In the genomic region with DNA sequence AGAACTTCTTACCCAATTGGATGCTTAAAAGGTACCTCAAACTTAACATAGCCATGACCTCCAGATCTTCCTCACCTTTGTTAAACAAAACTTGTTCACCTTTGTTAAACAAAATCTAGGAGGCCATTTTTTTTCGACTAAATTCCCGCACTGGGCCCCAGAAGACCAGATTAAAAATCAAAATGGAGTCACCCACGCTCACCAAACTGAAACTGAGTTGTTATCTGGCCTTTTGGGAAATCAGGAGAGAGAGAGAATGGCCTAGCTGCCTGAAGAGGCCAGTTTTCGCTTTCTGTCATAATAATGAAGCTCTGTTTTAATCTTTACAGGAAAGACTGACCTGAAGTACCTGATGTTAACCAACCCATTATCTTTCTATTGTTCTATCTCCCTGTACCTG, we compare ENCODE assay signal across 1 cellular context.
TF ChIP-seq lines count a peak whose summit lies in the region.

No MANE protein-coding gene starts in this region.

TF ChIP-seq in K562, 482 proteins besides CTCF, POLR2A, EP300 and RAD21 (continued from another document):
- TF ChIP-seq, protein P1, sequence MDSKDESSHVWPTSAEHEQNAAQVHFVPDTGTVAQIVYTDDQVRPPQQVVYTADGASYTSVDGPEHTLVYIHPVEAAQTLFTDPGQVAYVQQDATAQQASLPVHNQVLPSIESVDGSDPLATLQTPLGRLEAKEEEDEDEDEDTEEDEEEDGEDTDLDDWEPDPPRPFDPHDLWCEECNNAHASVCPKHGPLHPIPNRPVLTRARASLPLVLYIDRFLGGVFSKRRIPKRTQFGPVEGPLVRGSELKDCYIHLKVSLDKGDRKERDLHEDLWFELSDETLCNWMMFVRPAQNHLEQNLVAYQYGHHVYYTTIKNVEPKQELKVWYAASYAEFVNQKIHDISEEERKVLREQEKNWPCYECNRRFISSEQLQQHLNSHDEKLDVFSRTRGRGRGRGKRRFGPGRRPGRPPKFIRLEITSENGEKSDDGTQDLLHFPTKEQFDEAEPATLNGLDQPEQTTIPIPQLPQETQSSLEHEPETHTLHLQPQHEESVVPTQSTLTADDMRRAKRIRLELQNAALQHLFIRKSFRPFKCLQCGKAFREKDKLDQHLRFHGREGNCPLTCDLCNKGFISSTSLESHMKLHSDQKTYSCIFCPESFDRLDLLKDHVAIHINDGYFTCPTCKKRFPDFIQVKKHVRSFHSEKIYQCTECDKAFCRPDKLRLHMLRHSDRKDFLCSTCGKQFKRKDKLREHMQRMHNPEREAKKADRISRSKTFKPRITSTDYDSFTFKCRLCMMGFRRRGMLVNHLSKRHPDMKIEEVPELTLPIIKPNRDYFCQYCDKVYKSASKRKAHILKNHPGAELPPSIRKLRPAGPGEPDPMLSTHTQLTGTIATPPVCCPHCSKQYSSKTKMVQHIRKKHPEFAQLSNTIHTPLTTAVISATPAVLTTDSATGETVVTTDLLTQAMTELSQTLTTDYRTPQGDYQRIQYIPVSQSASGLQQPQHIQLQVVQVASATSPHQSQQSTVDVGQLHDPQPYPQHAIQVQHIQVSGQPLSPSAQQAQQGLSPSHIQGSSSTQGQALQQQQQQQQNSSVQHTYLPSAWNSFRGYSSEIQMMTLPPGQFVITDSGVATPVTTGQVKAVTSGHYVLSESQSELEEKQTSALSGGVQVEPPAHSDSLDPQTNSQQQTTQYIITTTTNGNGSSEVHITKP (IDR thresholded peaks at IDR 0.05; ENCODE audit: partially characterized antibody) = no peak
- TF ChIP-seq ZNF699 (CRISPR knock-in tag; IDR thresholded peaks at IDR 0.05; ENCODE audit: insufficient replicate concordance) (peak; percentile 68), MECOM (CRISPR knock-in tag; IDR thresholded peaks at IDR 0.05) (peak; percentile 94), FOXK2 (conservative IDR thresholded peaks at IDR 0.05 in 1 of 2, IDR thresholded peaks at IDR 0.05 in 1 of 2; ENCODE audit: low read depth in 2 of 2) (no peak), ZNF143 (CRISPR knock-in tag; IDR thresholded peaks at IDR 0.05) (no peak), NUFIP1 (IDR thresholded peaks at IDR 0.05; ENCODE audit: partially characterized antibody) (no peak), SIRT6 (IDR thresholded peaks at IDR 0.05; ENCODE audit: low read depth, low read length) (no peak), CHD1 (IDR thresholded peaks at IDR 0.05; ENCODE audit: low read length) (no peak), ZSCAN32 (CRISPR knock-in tag; IDR thresholded peaks at IDR 0.05) (0 out of 2 replicates have a peak, but pooled peaks have one; percentile 52), ZNF780A (CRISPR knock-in tag; IDR thresholded peaks at IDR 0.05) (no peak), PURB (CRISPR knock-in tag; IDR thresholded peaks at IDR 0.05; ENCODE audit: low read depth) (no peak), TGIF2 (CRISPR knock-in tag; IDR thresholded peaks at IDR 0.05) (no peak), RAD51 (IDR thresholded peaks at IDR 0.05; ENCODE audit: borderline replicate concordance, low read depth) (no peak), ZC3H8 (IDR thresholded peaks at IDR 0.05) (no peak), ZNF212 (CRISPR knock-in tag; IDR thresholded peaks at IDR 0.05) (0 out of 2 replicates have a peak, but pooled peaks have one; percentile 82), ZNF224 (CRISPR knock-in tag; IDR thresholded peaks at IDR 0.05) (no peak), STAG1 (CRISPR knock-in tag; IDR thresholded peaks at IDR 0.05; ENCODE audit: borderline replicate concordance) (no peak), PHF21A (IDR thresholded peaks at IDR 0.05; ENCODE audit: borderline replicate concordance, low read depth) (no peak), TAF1 (IDR thresholded peaks at IDR 0.05; ENCODE audit: control insufficient read depth, extremely low read depth, insufficient read depth, low read length, severe bottlenecking) (no peak), MYNN (IDR thresholded peaks at IDR 0.05) (no peak), MYNN (CRISPR knock-in tag; IDR thresholded peaks at IDR 0.05) (no peak), GTF3C2 (IDR thresholded peaks at IDR 0.05; ENCODE audit: borderline replicate concordance, extremely low read depth, insufficient read length) (no peak), MTF1 (CRISPR knock-in tag; IDR thresholded peaks at IDR 0.05; ENCODE audit: borderline replicate concordance) (no peak), TEAD4 (IDR thresholded peaks at IDR 0.05; ENCODE audit: low read length) (no peak), TEAD4 (CRISPR knock-in tag; IDR thresholded peaks at IDR 0.05; ENCODE audit: borderline replicate concordance) (no peak), DMBX1 (CRISPR knock-in tag; IDR thresholded peaks at IDR 0.05; ENCODE audit: borderline replicate concordance) (peak; percentile 98)
- TF ChIP-seq, protein P2, sequence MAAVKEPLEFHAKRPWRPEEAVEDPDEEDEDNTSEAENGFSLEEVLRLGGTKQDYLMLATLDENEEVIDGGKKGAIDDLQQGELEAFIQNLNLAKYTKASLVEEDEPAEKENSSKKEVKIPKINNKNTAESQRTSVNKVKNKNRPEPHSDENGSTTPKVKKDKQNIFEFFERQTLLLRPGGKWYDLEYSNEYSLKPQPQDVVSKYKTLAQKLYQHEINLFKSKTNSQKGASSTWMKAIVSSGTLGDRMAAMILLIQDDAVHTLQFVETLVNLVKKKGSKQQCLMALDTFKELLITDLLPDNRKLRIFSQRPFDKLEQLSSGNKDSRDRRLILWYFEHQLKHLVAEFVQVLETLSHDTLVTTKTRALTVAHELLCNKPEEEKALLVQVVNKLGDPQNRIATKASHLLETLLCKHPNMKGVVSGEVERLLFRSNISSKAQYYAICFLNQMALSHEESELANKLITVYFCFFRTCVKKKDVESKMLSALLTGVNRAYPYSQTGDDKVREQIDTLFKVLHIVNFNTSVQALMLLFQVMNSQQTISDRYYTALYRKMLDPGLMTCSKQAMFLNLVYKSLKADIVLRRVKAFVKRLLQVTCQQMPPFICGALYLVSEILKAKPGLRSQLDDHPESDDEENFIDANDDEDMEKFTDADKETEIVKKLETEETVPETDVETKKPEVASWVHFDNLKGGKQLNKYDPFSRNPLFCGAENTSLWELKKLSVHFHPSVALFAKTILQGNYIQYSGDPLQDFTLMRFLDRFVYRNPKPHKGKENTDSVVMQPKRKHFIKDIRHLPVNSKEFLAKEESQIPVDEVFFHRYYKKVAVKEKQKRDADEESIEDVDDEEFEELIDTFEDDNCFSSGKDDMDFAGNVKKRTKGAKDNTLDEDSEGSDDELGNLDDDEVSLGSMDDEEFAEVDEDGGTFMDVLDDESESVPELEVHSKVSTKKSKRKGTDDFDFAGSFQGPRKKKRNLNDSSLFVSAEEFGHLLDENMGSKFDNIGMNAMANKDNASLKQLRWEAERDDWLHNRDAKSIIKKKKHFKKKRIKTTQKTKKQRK (IDR thresholded peaks at IDR 0.05; ENCODE audit: borderline replicate concordance, low read depth, low read length) = no peak
- TF ChIP-seq, protein P3, sequence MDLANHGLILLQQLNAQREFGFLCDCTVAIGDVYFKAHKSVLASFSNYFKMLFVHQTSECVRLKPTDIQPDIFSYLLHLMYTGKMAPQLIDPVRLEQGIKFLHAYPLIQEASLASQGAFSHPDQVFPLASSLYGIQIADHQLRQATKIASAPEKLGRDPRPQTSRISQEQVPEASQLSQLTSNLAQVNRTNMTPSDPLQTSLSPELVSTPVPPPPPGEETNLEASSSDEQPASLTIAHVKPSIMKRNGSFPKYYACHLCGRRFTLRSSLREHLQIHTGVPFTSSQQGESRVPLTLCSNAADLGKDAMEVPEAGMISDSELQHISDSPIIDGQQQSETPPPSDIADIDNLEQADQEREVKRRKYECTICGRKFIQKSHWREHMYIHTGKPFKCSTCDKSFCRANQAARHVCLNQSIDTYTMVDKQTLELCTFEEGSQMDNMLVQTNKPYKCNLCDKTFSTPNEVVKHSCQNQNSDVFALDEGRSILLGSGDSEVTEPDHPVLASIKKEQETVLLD (IDR thresholded peaks at IDR 0.05) = no peak
